14 cellular contexts compared by ENCODE assay signal in the genomic region with DNA sequence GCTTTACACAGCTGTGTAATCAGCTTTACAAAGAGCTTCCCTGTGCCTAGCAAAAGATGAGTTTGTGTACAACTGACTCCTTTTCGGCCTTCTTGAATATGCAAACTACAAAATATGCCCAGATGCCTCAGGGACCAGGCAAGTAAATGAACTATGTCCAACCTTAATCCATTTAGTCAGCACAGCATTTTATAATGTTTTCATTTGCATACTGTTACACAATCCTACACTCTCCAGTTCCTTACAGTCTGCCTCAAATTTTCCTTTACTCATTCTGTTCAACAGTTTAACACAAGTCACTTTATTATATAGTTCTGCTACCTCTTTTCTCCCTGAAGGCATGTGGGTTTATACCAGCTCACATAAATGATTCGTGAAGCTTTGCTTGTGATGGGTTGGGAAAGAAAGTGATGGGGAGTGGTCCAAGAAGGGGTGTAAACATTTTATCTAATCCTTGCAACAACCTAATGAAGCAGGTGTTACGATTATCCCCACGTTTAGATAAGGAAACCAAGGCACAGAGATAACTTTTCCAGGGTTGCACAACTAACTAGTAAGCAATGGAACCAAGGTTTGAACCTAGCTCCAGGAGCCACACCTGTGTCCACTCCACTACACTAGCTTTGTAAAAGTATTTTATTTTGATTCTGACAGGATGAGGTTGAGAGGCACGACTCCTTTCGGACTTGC. TPM values are rescaled to one million over a fixed set of nuclear protein-coding genes. Genes with fewer than 3 reads are reported as not detected.
DNase-seq lines count a peak whose midpoint lies in the region; ATAC-seq and TF ChIP-seq lines count a peak whose summit lies in the region.
"Had no signal": no experiment of that assay in that cellular context is flagged by ENCODE, and none has a peak within 500 bp of the region (broad histone marks: within the 10 kb centered on the region; RNA-seq: fewer than 3 reads in every experiment).

No MANE protein-coding gene starts in this region.

- TF ChIP-seq CTCF in NB4 (IDR thresholded peaks at IDR 0.05; ENCODE audit: low read depth, low read length) (no peak), cardiac fibroblast (IDR thresholded peaks at IDR 0.05; ENCODE audit: low read depth, low read length) (no peak), Calu3 (IDR thresholded peaks at IDR 0.05; ENCODE audit: unreplicated experiment) (no peak)

- peaks cover 22% of the 10 kb centered on the region for H3K4me1 Mint-ChIP-seq in T-helper 1 cell treated with Interleukin-12 subunit alpha and Interleukin-12 subunit beta and Interleukin-4 antibody, amounts not matched to agents 30 μg/mL and 1 μg/mL, for 36 hours (ENCODE audit: low read depth)
- H3K4me1 Mint-ChIP-seq in stimulated activated memory B cell treated with anti-CD40 and anti-IgM and Interleukin-4, amounts not matched to agents 10 μg/mL and 1 μg/mL and 100 μg/mL, for 72 hours = peaks cover 61% of the 10 kb centered on the region
- peaks cover 40% of the 10 kb centered on the region for H3K4me1 Mint-ChIP-seq in Calu3 (ENCODE audit: low read depth, unreplicated experiment)

- H3K4me3 Mint-ChIP-seq in T-helper 1 cell treated with Interleukin-12 subunit alpha and Interleukin-12 subunit beta and Interleukin-4 antibody, amounts not matched to agents 30 μg/mL and 1 μg/mL, for 36 hours = no peak overlapping the region
- H3K4me3 Mint-ChIP-seq in stimulated activated memory B cell treated with anti-CD40 and anti-IgM and Interleukin-4, amounts not matched to agents 10 μg/mL and 1 μg/mL and 100 μg/mL, for 72 hours = peak overlapping the region; percentile 34
- no peak overlapping the region for H3K4me3 Mint-ChIP-seq in Calu3 (ENCODE audit: low read depth, unreplicated experiment)
- H3K4me3 Mint-ChIP-seq: activated T-cell treated with anti-CD3 and anti-CD28 coated beads, Interleukin-2, amount 50 U/mL, for 72 hours had no signal

- TF ChIP-seq POLR2A in NB4 (IDR thresholded peaks at IDR 0.05; ENCODE audit: extremely low read depth, insufficient read length) = no peak

- DNase-seq in T-helper 1 cell = no peak
- DNase-seq in NB4 (ENCODE audit: low read depth) = peak; percentile 35
- DNase-seq in cardiac fibroblast (ENCODE audit: low read depth in 2 of 2) = peak; percentile 15 to 48
- no peak for DNase-seq in Calu3
- DNase-seq in NCI-H1694 treated with DMSO at 0.1 percent for 48 hours (lab: John Stamatoyannopoulos, UW) = no peak
- DNase-seq: activated T-cell treated with anti-CD3 and anti-CD28 coated beads, Interleukin-2, amount 50 U/mL, for 72 hours; naive thymus-derived CD8-positive, alpha-beta T cell; NCI-H1105; NCI-H226; PC-9; stomach had no signal

- H3K27me3 Mint-ChIP-seq in T-helper 1 cell treated with Interleukin-12 subunit alpha and Interleukin-12 subunit beta and Interleukin-4 antibody, amounts not matched to agents 30 μg/mL and 1 μg/mL, for 36 hours (ENCODE audit: low read depth) = no peaks in the 10 kb centered on the region
- H3K27me3 Mint-ChIP-seq in stimulated activated memory B cell treated with anti-CD40 and anti-IgM and Interleukin-4, amounts not matched to agents 10 μg/mL and 1 μg/mL and 100 μg/mL, for 72 hours = no peaks in the 10 kb centered on the region
- H3K27me3 Mint-ChIP-seq in Calu3 (ENCODE audit: unreplicated experiment) = no peaks in the 10 kb centered on the region

- peaks cover 4% of the 10 kb centered on the region for H3K36me3 Mint-ChIP-seq in T-helper 1 cell treated with Interleukin-12 subunit alpha and Interleukin-12 subunit beta and Interleukin-4 antibody, amounts not matched to agents 30 μg/mL and 1 μg/mL, for 36 hours (ENCODE audit: low read depth)
- no peaks in the 10 kb centered on the region for H3K36me3 Mint-ChIP-seq in stimulated activated memory B cell treated with anti-CD40 and anti-IgM and Interleukin-4, amounts not matched to agents 10 μg/mL and 1 μg/mL and 100 μg/mL, for 72 hours
- H3K36me3 Mint-ChIP-seq in Calu3 (ENCODE audit: insufficient read depth, unreplicated experiment) = peaks cover 13% of the 10 kb centered on the region

- ATAC-seq in stimulated activated memory B cell treated with anti-CD40 and anti-IgM and Interleukin-4, amounts not matched to agents 10 μg/mL and 1 μg/mL and 100 μg/mL, for 72 hours = no peak
- ATAC-seq in GM19324 (IDR thresholded peaks at IDR 0.05; ENCODE audit: low FRiP score, unreplicated experiment) = no peak
- ATAC-seq: activated T-cell treated with anti-CD3 and anti-CD28 coated beads, Interleukin-2, amount 50 U/mL, for 72 hours; naive thymus-derived CD8-positive, alpha-beta T cell had no signal

- H3K27ac Mint-ChIP-seq in T-helper 1 cell treated with Interleukin-12 subunit alpha and Interleukin-12 subunit beta and Interleukin-4 antibody, amounts not matched to agents 30 μg/mL and 1 μg/mL, for 36 hours = peak overlapping the region; percentile 2
- peak overlapping the region; percentile 81 for H3K27ac Mint-ChIP-seq in stimulated activated memory B cell treated with anti-CD40 and anti-IgM and Interleukin-4, amounts not matched to agents 10 μg/mL and 1 μg/mL and 100 μg/mL, for 72 hours
- no peak overlapping the region for H3K27ac Mint-ChIP-seq in Calu3 (ENCODE audit: unreplicated experiment)
- H3K27ac Mint-ChIP-seq: activated T-cell treated with anti-CD3 and anti-CD28 coated beads, Interleukin-2, amount 50 U/mL, for 72 hours had no signal

- intact Hi-C loops in Calu3 (cut with micrococcal nuclease; ENCODE audit: unreplicated experiment) = loop anchor here (5.0 kb wide), 1 partner anchor 97 kb away; the partner anchor contains the start of gene RASL11A

- no peaks in the 10 kb centered on the region for H3K9me3 Mint-ChIP-seq in T-helper 1 cell treated with Interleukin-12 subunit alpha and Interleukin-12 subunit beta and Interleukin-4 antibody, amounts not matched to agents 30 μg/mL and 1 μg/mL, for 36 hours
- no peaks in the 10 kb centered on the region for H3K9me3 Mint-ChIP-seq in stimulated activated memory B cell treated with anti-CD40 and anti-IgM and Interleukin-4, amounts not matched to agents 10 μg/mL and 1 μg/mL and 100 μg/mL, for 72 hours
- H3K9me3 Mint-ChIP-seq in Calu3 (ENCODE audit: low read depth, unreplicated experiment) = no peaks in the 10 kb centered on the region
- H3K9me3 Mint-ChIP-seq: activated T-cell treated with anti-CD3 and anti-CD28 coated beads, Interleukin-2, amount 50 U/mL, for 72 hours; naive thymus-derived CD8-positive, alpha-beta T cell had no signal

- BruUV-seq in Calu3 (replicated peaks; lab: Mats Ljungman, UMichigan) = no TSS peak

- CTCF ChIA-PET in Calu3 (lab: Charles Lee) = no interaction called here

- no peak overlapping the region for H3K4me3 ChIP-seq in NB4 (ENCODE audit: low read depth, low read length)
- no peak overlapping the region for H3K4me3 ChIP-seq in cardiac fibroblast (replicated peaks in 1 of 2; ENCODE audit: low read depth in 2 of 2, low read length in 2 of 2)
- H3K4me3 ChIP-seq: PC-9, stomach had no signal

RNA-seq across cellular contexts. Expression of gene USP12, which starts 3.3 kb away (rescaled TPM):
- total RNA-seq in Calu3 (2022) = 20.6 and 20.8 TPM in 2 replicates

Comparison
In these comparisons a context has a peak if more than half of its experiments do, and no peak if none do; other contexts are left out.
1. DNase-seq: peak in NB4 (single experiment) and cardiac fibroblast (2 of 2); none in T-helper 1 cell (0 of 5), Calu3 (single experiment) and NCI-H1694 treated with DMSO at 0.1 percent for 48 hours (single experiment).